ENCODE assay signal across 16 cellular contexts in the genomic region with DNA sequence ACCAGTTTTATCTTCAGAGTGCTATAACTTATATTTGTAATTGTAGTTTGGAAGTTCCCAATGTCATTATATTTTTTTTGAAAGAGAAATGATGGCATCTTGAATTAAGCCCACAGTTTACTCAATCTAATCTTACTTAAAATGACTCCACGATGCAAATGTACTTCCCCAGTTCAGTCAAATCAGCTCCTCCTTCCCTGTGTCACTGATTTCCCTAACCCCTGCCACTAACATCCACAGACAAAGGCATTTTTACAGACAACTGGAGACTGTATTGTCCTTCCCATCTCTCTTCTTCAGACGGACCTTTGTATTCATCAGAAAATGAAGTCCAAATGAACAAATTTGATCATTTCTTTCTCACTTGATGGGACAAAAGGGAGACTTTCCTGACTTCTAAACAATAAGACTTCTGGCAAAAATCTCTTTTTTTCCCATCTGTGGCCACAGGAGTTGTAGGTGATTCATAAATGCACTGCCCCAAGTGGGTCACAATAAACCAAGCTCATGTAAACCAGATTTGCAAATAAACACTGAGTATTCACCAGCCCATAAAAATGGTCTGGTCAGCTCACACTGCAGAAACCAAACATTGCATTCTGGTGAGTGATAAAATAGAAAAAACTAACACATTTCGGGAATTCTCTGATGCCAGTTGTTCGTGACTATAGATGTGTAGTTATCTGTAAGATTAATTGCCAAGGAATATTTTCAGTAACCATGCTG.
DNase-seq lines count a peak whose midpoint lies in the region; TF ChIP-seq lines count a peak whose summit lies in the region.
"Had no signal": no experiment of that assay in that cellular context is flagged by ENCODE, and none has a peak within 500 bp of the region (broad histone marks: within the 10 kb centered on the region; RNA-seq: fewer than 3 reads in every experiment).

No MANE protein-coding gene starts in this region.

- no peaks in the 10 kb centered on the region for H3K79me1 ChIP-seq in mesendoderm (ENCODE audit: low read length)

- no CpG with 5 or more reads among the region's 4 CpGs for WGBS in mesendoderm (ENCODE audit: extremely low coverage, insufficient coverage, low lambda C conversion rate)

- H2BK5ac ChIP-seq in mesendoderm (ENCODE audit: low read length), result no peak overlapping the region

- no peak overlapping the region for H3K27ac ChIP-seq in mesendoderm (ENCODE audit: low read depth, low read length)
- H3K27ac ChIP-seq: esophagus muscularis mucosa, sigmoid colon, testis had no signal

- no peak overlapping the region for H3K4ac ChIP-seq in mesendoderm (ENCODE audit: low read depth, low read length)

- H3K27me3 ChIP-seq in mesendoderm (ENCODE audit: insufficient read depth, low read length, poor library complexity), result no peaks in the 10 kb centered on the region
- H3K27me3 ChIP-seq: testis had no signal

- H3K4me3 ChIP-seq in HFF-Myc (replicated peaks; ENCODE audit: low read depth, low read length) (no peak overlapping the region), mesendoderm (ENCODE audit: low read length) (no peak overlapping the region)
- H3K4me3 ChIP-seq: esophagus muscularis mucosa, sigmoid colon, testis had no signal

- no peak overlapping the region for H3K9ac ChIP-seq in mesendoderm (ENCODE audit: low read length)

- no peak overlapping the region for H3K23ac ChIP-seq in mesendoderm (ENCODE audit: low read length)

- no peak overlapping the region for H3K4me2 ChIP-seq in mesendoderm (ENCODE audit: low read length)

- DNase-seq in HFF-Myc (ENCODE audit: extremely low read depth, low read depth), result peak; percentile 69
- DNase-seq in amniotic epithelial cell (ENCODE audit: low read depth), result peak; percentile 54
- peak; percentile 70 for DNase-seq in hepatic stellate cell (ENCODE audit: low spot score)
- DNase-seq in smooth muscle cell of the brain vasculature (ENCODE audit: low read depth, low spot score), result peak; percentile 44
- no peak for DNase-seq in NOMO-1 treated with dmso at 0.1 percent for 144 hours (lab: John Stamatoyannopoulos, UW; ENCODE audit: unreplicated experiment)
- no peak for DNase-seq in NCI-H82 (lab: John Stamatoyannopoulos, UW)
- DNase-seq in cerebellum (ENCODE audit: low spot score), result no peak
- no peak for DNase-seq in mesendoderm
- DNase-seq: activated CD8-positive, alpha-beta T cell treated with anti-CD3 and anti-CD28 coated beads for 36 hours; activated gamma-delta T cell treated with Interleukin-2 at 50 U/mL for 16 hours; central memory CD4-positive, alpha-beta T cell; immature natural killer cell; OCI-M1; sigmoid colon; testis had no signal

- no peak overlapping the region for H4K5ac ChIP-seq in mesendoderm (ENCODE audit: low read length)

- no peak overlapping the region for H3K56ac ChIP-seq in mesendoderm (ENCODE audit: low read length)

- H4K8ac ChIP-seq in mesendoderm (ENCODE audit: low read depth, low read length), result no peak overlapping the region

- no peak overlapping the region for H2BK120ac ChIP-seq in mesendoderm (ENCODE audit: low read depth, low read length)

- no peaks in the 10 kb centered on the region for H3K79me2 ChIP-seq in mesendoderm (ENCODE audit: control insufficient read depth, insufficient read depth, low read length)

- no peaks in the 10 kb centered on the region for H3K36me3 ChIP-seq in mesendoderm (ENCODE audit: control insufficient read depth, insufficient read depth, low read length)
- H3K36me3 ChIP-seq: esophagus muscularis mucosa, sigmoid colon had no signal

- no peak overlapping the region for H3K18ac ChIP-seq in mesendoderm (ENCODE audit: low read length)

- H2BK15ac ChIP-seq in mesendoderm (replicated peaks; ENCODE audit: low read depth), result no peak overlapping the region

- TF ChIP-seq CTCF in HFF-Myc (IDR thresholded peaks at IDR 0.05; ENCODE audit: low read depth, low read length, missing control alignments), result no peak

- no peak overlapping the region for H2AK5ac ChIP-seq in mesendoderm (ENCODE audit: low read length)

- H3K4me1 ChIP-seq in mesendoderm (ENCODE audit: control insufficient read depth, low read depth, low read length), result no peaks in the 10 kb centered on the region
- H3K4me1 ChIP-seq: testis had no signal

Comparison
In these comparisons a context has a peak if more than half of its experiments do, and no peak if none do; other contexts are left out.
1. DNase-seq: peak in HFF-Myc (single experiment), amniotic epithelial cell (single experiment), hepatic stellate cell (single experiment) and smooth muscle cell of the brain vasculature (single experiment); none in NOMO-1 treated with dmso at 0.1 percent for 144 hours (single experiment), NCI-H82 (single experiment), cerebellum (single experiment) and mesendoderm (single experiment).